8 cellular contexts compared by ENCODE assay signal in genomic region chr22:30425616-30426394, GRCh38. TPM values are rescaled to one million over a fixed set of nuclear protein-coding genes. Genes with fewer than 3 reads are reported as not detected.
DNase-seq lines count a peak whose midpoint lies in the region; ATAC-seq, FAIRE-seq and TF ChIP-seq lines count a peak whose summit lies in the region.

Gene MTFP1, plus strand, starts transcription at chr22:30425768. Its CDS starts 112 bp downstream, at chr22:30425880.

- peaks cover 0 to 42% (median 5%) of the 10 kb centered on the region in 3 donors for H3K36me3 Mint-ChIP-seq in CD8-positive, alpha-beta memory T cell

- peak in 1 of 2 donors; percentile 5 for TF ChIP-seq POLR2A in gastroesophageal sphincter (IDR thresholded peaks at IDR 0.05)

- peak within 1 kb of the TSS; percentile 73 for H3K4me3 ChIP-seq in CD8-positive, alpha-beta memory T cell (ENCODE audit: low read length)
- H3K4me3 ChIP-seq in gastroesophageal sphincter: peak within 1 kb of the TSS; percentile 45 to 66
- H3K4me3 ChIP-seq in neuron (ENCODE audit: low read length): peak within 1 kb of the TSS; percentile 67

- no peak for TF ChIP-seq EP300 in gastroesophageal sphincter (IDR thresholded peaks at IDR 0.05)

- no peaks in the 10 kb centered on the region for H3K9me3 ChIP-seq in CD8-positive, alpha-beta memory T cell (ENCODE audit: low read length)
- H3K9me3 ChIP-seq in gastroesophageal sphincter (no peaks in the 10 kb centered on the region), neuron (ENCODE audit: low read length) (no peaks in the 10 kb centered on the region)

- POLR2A ChIA-PET in CD8-positive, alpha-beta memory T cell (lab: Charles Lee): interaction anchor here (0.7 to 3.2 kb wide), 3 partner anchors 9 to 119 kb away, joined by 3 to 16 read pairs (median 3); partner anchors contain the start of genes CCDC157 and SF3A1

- H3K27ac Mint-ChIP-seq in CD8-positive, alpha-beta memory T cell: peak within 1 kb of the TSS; percentile 93 to 100 (median 98)

- no peaks in the 10 kb centered on the region for H3K36me3 ChIP-seq in CD8-positive, alpha-beta memory T cell (ENCODE audit: insufficient read depth, low read length)
- peaks cover 0 to 3% of the 10 kb centered on the region in 2 donors for H3K36me3 ChIP-seq in gastroesophageal sphincter
- H3K36me3 ChIP-seq in neuron (ENCODE audit: insufficient read depth, low read length): no peaks in the 10 kb centered on the region

- TF ChIP-seq CTCF in gastroesophageal sphincter (IDR thresholded peaks at IDR 0.05): peak in 2 of 4 experiments; percentile 31 to 38

- peak; percentile 41 to 64 (median 55) for DNase-seq in CD8-positive, alpha-beta memory T cell
- DNase-seq in HTR-8/SVneo (ENCODE audit: insufficient read length, low spot score) (peak; percentile 47), RPMI7951 (ENCODE audit: low read depth) (peak; percentile 75), ureter (ENCODE audit: low spot score) (peak; percentile 60)
- DNase-seq in activated naive CD4-positive, alpha-beta T cell treated with Interleukin-2 at 50 U/mL for 16 hours: peak; percentile 54

- ATAC-seq in gastroesophageal sphincter (no peak), HG03565 (IDR thresholded peaks at IDR 0.05; ENCODE audit: unreplicated experiment) (no peak)

- CTCF ChIA-PET in CD8-positive, alpha-beta memory T cell (lab: Charles Lee): interaction anchor here (0.8 to 5.9 kb wide), 19 partner anchors 8 to 321 kb away, joined by 3 to 37 read pairs (median 4); partner anchors contain the start of genes CASTOR1 and SEC14L2

- no peaks in the 10 kb centered on the region for H3K27me3 Mint-ChIP-seq in CD8-positive, alpha-beta memory T cell

- FAIRE-seq in HTR-8/SVneo (lab: Jason Lieb, UNC): no peak

- peaks cover 49 to 61% (median 59%) of the 10 kb centered on the region in 3 donors for H3K4me1 Mint-ChIP-seq in CD8-positive, alpha-beta memory T cell

- 0 to 5% methylated on average over 1 to 8 of the region's 62 CpGs for WGBS in gastroesophageal sphincter (ENCODE audit: low coverage in 1 of 2), 2 donors

- H3K9me3 Mint-ChIP-seq in CD8-positive, alpha-beta memory T cell: no peaks in the 10 kb centered on the region

- no peaks in the 10 kb centered on the region for H3K27me3 ChIP-seq in CD8-positive, alpha-beta memory T cell (ENCODE audit: insufficient read depth, low read length, poor library complexity, severe bottlenecking)
- no peaks in the 10 kb centered on the region for H3K27me3 ChIP-seq in gastroesophageal sphincter
- no peaks in the 10 kb centered on the region for H3K27me3 ChIP-seq in neuron (ENCODE audit: insufficient read depth, low read length)

- H3K4me1 ChIP-seq in CD8-positive, alpha-beta memory T cell (ENCODE audit: insufficient read depth, low read length): peaks cover 44% of the 10 kb centered on the region
- peaks cover 0 to 53% (median 31%) of the 10 kb centered on the region in 3 donors for H3K4me1 ChIP-seq in gastroesophageal sphincter
- H3K4me1 ChIP-seq in neuron (ENCODE audit: insufficient read depth, low read length): peaks cover 24% of the 10 kb centered on the region

- peak within 1 kb of the TSS; percentile 95 for H2AFZ ChIP-seq in neuron (ENCODE audit: low read depth, low read length)

- peak within 1 kb of the TSS; percentile 81 for H3K27ac ChIP-seq in CD8-positive, alpha-beta memory T cell (ENCODE audit: low read depth, low read length)
- peak within 1 kb of the TSS; percentile 26 to 99 (median 96) for H3K27ac ChIP-seq in gastroesophageal sphincter

- H3K4me3 Mint-ChIP-seq in CD8-positive, alpha-beta memory T cell: peak within 1 kb of the TSS; percentile 91 to 98 (median 97)

RNA-seq across cellular contexts. Expression of gene MTFP1, which starts in this region (rescaled TPM):
- total RNA-seq in CD8-positive, alpha-beta memory T cell: 100 to 1,000 TPM; 104 to 110 TPM
- polyA plus RNA-seq in CD8-positive, alpha-beta memory T cell: 43.1 TPM
- total RNA-seq in RPMI7951 (2014; rRNA removed; shearing (Covaris generic)): 40.4 and 66.1 TPM in 2 replicates
- total RNA-seq in gastroesophageal sphincter (10 to 100 TPM in 1 of 4 donors, 1 to 10 TPM in 3; 1.1 to 10.3 (median 6.3) TPM), ureter (9.1 TPM)
